In the genomic region with DNA sequence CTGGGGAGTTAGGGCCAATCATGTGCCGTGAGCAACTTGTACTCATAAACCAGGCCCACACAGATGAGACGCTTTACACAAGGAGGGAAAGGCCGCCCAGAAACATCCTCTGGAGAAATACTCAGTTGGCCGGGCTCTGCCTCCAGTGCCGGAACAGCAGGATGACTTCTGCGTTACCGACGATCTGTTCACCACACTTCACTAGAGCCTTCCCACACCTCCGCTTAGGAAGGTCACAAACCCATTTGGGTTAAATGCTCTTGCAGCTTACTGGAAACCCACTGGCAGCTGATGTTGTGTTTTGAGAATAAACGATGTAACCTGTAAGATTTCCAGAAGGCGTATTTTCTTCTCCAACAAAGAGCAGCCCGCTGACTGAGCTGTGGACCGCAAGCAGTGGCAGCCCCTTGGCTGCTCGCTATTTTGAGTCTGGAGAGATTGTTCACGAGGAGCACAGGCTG, we compare ENCODE assay signal across 12 cellular contexts. TPM values are rescaled to one million over a fixed set of nuclear protein-coding genes. Genes with fewer than 3 reads are reported as not detected.
DNase-seq lines count a peak whose midpoint lies in the region; ATAC-seq and TF ChIP-seq lines count a peak whose summit lies in the region.
"Had no signal": no experiment of that assay in that cellular context is flagged by ENCODE, and none has a peak within 500 bp of the region (broad histone marks: within the 10 kb centered on the region; RNA-seq: fewer than 3 reads in every experiment).

No MANE protein-coding gene starts in this region.

- in situ Hi-C loops in ACHN (cut with HindIII; ENCODE audit: low pct_ligation_motif_present, low pct_unique_long_range_greater_than_20kb, low sequenced_read_pairs), result no loop called here

- ATAC-seq in lung (ENCODE audit: insufficient read depth, low FRiP score), result peak; percentile 50
- no peak for ATAC-seq in effector memory CD8-positive, alpha-beta T cell (replicated peaks)
- ATAC-seq: natural killer cell, PC-3 had no signal

- H3K4me1 ChIP-seq in lung (ENCODE audit: control insufficient read depth in 2 of 2, insufficient read depth in 2 of 2, low read length in 2 of 2), result peaks cover 2 to 5% of the 10 kb centered on the region in 2 donors
- peaks cover 15 to 25% (median 18%) of the 10 kb centered on the region in 3 donors for H3K4me1 ChIP-seq in skeletal muscle tissue (ENCODE audit: control insufficient read depth in 3 of 3, insufficient read depth in 3 of 3, low read length in 3 of 3)
- H3K4me1 ChIP-seq in adrenal gland (replicated peaks in 1 of 2), result peaks cover 0 to 16% of the 10 kb centered on the region in 2 donors

- peak overlapping the region in 6 of 59 donors; percentile 1 to 8 (median 4) for H3K4me3 ChIP-seq in dorsolateral prefrontal cortex
- H3K4me3 ChIP-seq in lung, result no peak overlapping the region
- peak overlapping the region in 2 of 3 donors; percentile 2 to 19 for H3K4me3 ChIP-seq in skeletal muscle tissue (ENCODE audit: low read length in 3 of 3)
- H3K4me3 ChIP-seq in adrenal gland, result no peak overlapping the region

- H3K4me1 Mint-ChIP-seq in effector memory CD8-positive, alpha-beta T cell (ENCODE audit: low read depth in 2 of 2), result no peaks in the 10 kb centered on the region
- H3K4me1 Mint-ChIP-seq: natural killer cell had no signal

- peaks cover 2 to 13% of the 10 kb centered on the region in 2 donors for H3K9me3 Mint-ChIP-seq in effector memory CD8-positive, alpha-beta T cell

- no peaks in the 10 kb centered on the region for H3K36me3 ChIP-seq in lung (ENCODE audit: control insufficient read depth in 2 of 2, insufficient read depth in 2 of 2, low read length in 2 of 2)
- no peaks in the 10 kb centered on the region for H3K36me3 ChIP-seq in skeletal muscle tissue (ENCODE audit: control insufficient read depth in 3 of 3, insufficient read depth in 3 of 3, low read length in 3 of 3)
- H3K36me3 ChIP-seq in adrenal gland (replicated peaks in 1 of 2), result no peaks in the 10 kb centered on the region

- H3K9ac ChIP-seq in skeletal muscle tissue (ENCODE audit: low read depth in 1 of 3, low read length in 3 of 3), result peak overlapping the region in 2 of 3 donors; percentile 27 to 37

- TF ChIP-seq CTCF in dorsolateral prefrontal cortex (IDR thresholded peaks at IDR 0.05 in 54 of 56, conservative IDR thresholded peaks at IDR 0.05 in 2 of 56; ENCODE audit: low read depth in 1 of 56, partially characterized antibody in 56 of 56) (no peak), lung (IDR thresholded peaks at IDR 0.05; ENCODE audit: control extremely low read depth, extremely low read depth) (no peak), adrenal gland (IDR thresholded peaks at IDR 0.05) (no peak)

- DNase-seq in AG20443 (ENCODE audit: low spot score), result peak; percentile 39
- no peak for DNase-seq in dorsolateral prefrontal cortex
- DNase-seq in lung (ENCODE audit: low spot score), result no peak
- DNase-seq in adrenal gland, result no peak
- no peak for DNase-seq in effector memory CD8-positive, alpha-beta T cell
- DNase-seq in ACHN, result no peak
- no peak for DNase-seq in 8988T
- DNase-seq: central memory CD4-positive, alpha-beta T cell; natural killer cell; NCI-H1930; PC-3 had no signal

- 78 to 79% methylated on average over 15 of the region's 15 CpGs for WGBS in lung, 2 donors
- WGBS in adrenal gland, 4 donors, result 65 to 74% (median 71%) methylated on average over 10 to 15 of the region's 15 CpGs

- peaks cover 0 to 7% (median 0%) of the 10 kb centered on the region in 45 donors for H3K27me3 ChIP-seq in dorsolateral prefrontal cortex
- H3K27me3 ChIP-seq in lung (ENCODE audit: control insufficient read depth, insufficient read depth), result no peaks in the 10 kb centered on the region
- peaks cover 0 to 5% (median 0%) of the 10 kb centered on the region in 3 donors for H3K27me3 ChIP-seq in skeletal muscle tissue (ENCODE audit: control insufficient read depth in 3 of 3, insufficient read depth in 3 of 3, low read length in 3 of 3)
- H3K27me3 ChIP-seq in adrenal gland, result no peaks in the 10 kb centered on the region

- TF ChIP-seq POLR2A in adrenal gland (IDR thresholded peaks at IDR 0.05), result no peak

- H3K27ac Mint-ChIP-seq in effector memory CD8-positive, alpha-beta T cell, result no peak overlapping the region
- H3K27ac Mint-ChIP-seq: natural killer cell had no signal

- peaks cover 34 to 49% of the 10 kb centered on the region in 2 donors for H3K27me3 Mint-ChIP-seq in effector memory CD8-positive, alpha-beta T cell

- peak overlapping the region in 43 of 59 donors; percentile 1 to 78 (median 56) for H3K27ac ChIP-seq in dorsolateral prefrontal cortex
- peak overlapping the region; percentile 8 to 70 for H3K27ac ChIP-seq in lung (ENCODE audit: low read depth in 1 of 2, low read length in 1 of 2)
- peak overlapping the region; percentile 44 for H3K27ac ChIP-seq in skeletal muscle tissue (ENCODE audit: low read depth, low read length)
- peak overlapping the region in 2 of 5 donors; percentile 9 to 55 for H3K27ac ChIP-seq in adrenal gland

- no peaks in the 10 kb centered on the region for H3K36me3 Mint-ChIP-seq in effector memory CD8-positive, alpha-beta T cell (ENCODE audit: insufficient read depth)
- H3K36me3 Mint-ChIP-seq: natural killer cell had no signal

- intact Hi-C loops in dorsolateral prefrontal cortex (cut with DNase I) (no loop called here), adrenal gland (cut with DNase I) (no loop called here)

- no peak overlapping the region for H3K4me3 Mint-ChIP-seq in effector memory CD8-positive, alpha-beta T cell
- H3K4me3 Mint-ChIP-seq: natural killer cell had no signal

- H3K9me3 ChIP-seq in lung (ENCODE audit: control insufficient read depth in 2 of 2, insufficient read depth in 1 of 2, low read length in 1 of 2), result peaks cover 0 to 9% of the 10 kb centered on the region in 2 donors
- peaks cover 0 to 5% (median 0%) of the 10 kb centered on the region in 3 donors for H3K9me3 ChIP-seq in skeletal muscle tissue (ENCODE audit: control insufficient read depth in 3 of 3, low read length in 3 of 3)
- peaks cover 0 to 2% (median 0%) of the 10 kb centered on the region in 3 donors for H3K9me3 ChIP-seq in adrenal gland (replicated peaks in 1 of 3)

RNA-seq across cellular contexts. Expression of gene COLEC12, which starts 44.1 kb away (rescaled TPM):
- total RNA-seq in dorsolateral prefrontal cortex (10 to 100 TPM in 76 of 120 experiments, 1 to 10 TPM in 44; 5.5 to 34.4 (median 11.3) TPM), lung (100 to 1,000 TPM in 1 of 2 donors, 10 to 100 TPM in 1; 40.2 to 108 TPM), skeletal muscle tissue (39.1 TPM), adrenal gland (10 to 100 TPM in 5 of 8 donors, 1 to 10 TPM in 3; 5.1 to 19.5 (median 14.0) TPM)
- polyA plus RNA-seq in lung (10 to 100 TPM; 10.3 to 16.0 TPM), adrenal gland (1 to 10 TPM; 1.5 to 2.9 (median 2.8) TPM)
- total RNA-seq: natural killer cell had no signal

Comparison
In these comparisons a context has a peak if more than half of its experiments do, and no peak if none do; other contexts are left out.
1. H3K4me3 ChIP-seq: peak in skeletal muscle tissue (2 of 3); none in lung (single experiment) and adrenal gland (0 of 4).